Comparison of ENCODE assay signal across 1 cellular context in genomic region chr6:135236732-135237131, GRCh38.
TF ChIP-seq lines count a peak whose summit lies in the region.

No MANE protein-coding gene starts in this region.

TF ChIP-seq in K562, 482 proteins besides CTCF, POLR2A, EP300 and RAD21:
- TF ChIP-seq XRCC3 (IDR thresholded peaks at IDR 0.05) (no peak), NCOR1 (IDR thresholded peaks at IDR 0.05) (no peak), ZNF512 (tag; IDR thresholded peaks at IDR 0.05) (0 out of 2 replicates have a peak, but pooled peaks have one; percentile 6)
